Comparison of ENCODE assay signal across 1 cellular context in the genomic region with DNA sequence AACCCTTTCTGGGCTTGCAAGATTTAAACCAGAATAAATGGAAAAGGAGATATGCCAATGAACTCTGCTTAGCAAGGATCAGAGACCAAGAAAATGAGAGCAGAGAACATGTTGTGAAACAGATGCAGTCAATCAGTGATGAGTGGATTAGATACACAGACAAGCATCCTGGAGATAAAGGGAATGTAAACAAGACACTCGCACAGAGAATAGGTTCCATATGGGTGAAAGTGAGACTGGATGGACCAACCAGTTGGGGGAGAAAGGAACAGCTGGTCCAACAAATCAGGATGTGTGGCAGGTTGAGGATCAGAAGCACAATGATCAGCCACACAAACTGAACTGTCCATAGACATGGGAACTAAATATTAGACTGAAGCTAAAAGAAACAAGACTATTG.
TF ChIP-seq lines count a peak whose summit lies in the region.

No MANE protein-coding gene starts in this region.

TF ChIP-seq in SK-N-SH, 30 proteins besides CTCF, POLR2A, EP300 and RAD21 (continued from another document):
- TF ChIP-seq FOXJ3 (CRISPR knock-in tag; IDR thresholded peaks at IDR 0.05): peak; percentile 86
- peak; percentile 90; the same call in 1 of the 2 replicates for TF ChIP-seq RCOR1 (IDR thresholded peaks at IDR 0.05; ENCODE audit: low read length)
- no peak for TF ChIP-seq JUND (IDR thresholded peaks at IDR 0.05)
- TF ChIP-seq RXRA (IDR thresholded peaks at IDR 0.05; ENCODE audit: borderline replicate concordance, low read depth): no peak
- TF ChIP-seq TCF12 (IDR thresholded peaks at IDR 0.05): peak; percentile 46
- TF ChIP-seq, protein P1, sequence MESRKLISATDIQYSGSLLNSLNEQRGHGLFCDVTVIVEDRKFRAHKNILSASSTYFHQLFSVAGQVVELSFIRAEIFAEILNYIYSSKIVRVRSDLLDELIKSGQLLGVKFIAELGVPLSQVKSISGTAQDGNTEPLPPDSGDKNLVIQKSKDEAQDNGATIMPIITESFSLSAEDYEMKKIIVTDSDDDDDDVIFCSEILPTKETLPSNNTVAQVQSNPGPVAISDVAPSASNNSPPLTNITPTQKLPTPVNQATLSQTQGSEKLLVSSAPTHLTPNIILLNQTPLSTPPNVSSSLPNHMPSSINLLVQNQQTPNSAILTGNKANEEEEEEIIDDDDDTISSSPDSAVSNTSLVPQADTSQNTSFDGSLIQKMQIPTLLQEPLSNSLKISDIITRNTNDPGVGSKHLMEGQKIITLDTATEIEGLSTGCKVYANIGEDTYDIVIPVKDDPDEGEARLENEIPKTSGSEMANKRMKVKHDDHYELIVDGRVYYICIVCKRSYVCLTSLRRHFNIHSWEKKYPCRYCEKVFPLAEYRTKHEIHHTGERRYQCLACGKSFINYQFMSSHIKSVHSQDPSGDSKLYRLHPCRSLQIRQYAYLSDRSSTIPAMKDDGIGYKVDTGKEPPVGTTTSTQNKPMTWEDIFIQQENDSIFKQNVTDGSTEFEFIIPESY (IDR thresholded peaks at IDR 0.05; ENCODE audit: borderline replicate concordance, low read depth): no peak
